ENCODE assay signal across 8 cellular contexts in the genomic region with DNA sequence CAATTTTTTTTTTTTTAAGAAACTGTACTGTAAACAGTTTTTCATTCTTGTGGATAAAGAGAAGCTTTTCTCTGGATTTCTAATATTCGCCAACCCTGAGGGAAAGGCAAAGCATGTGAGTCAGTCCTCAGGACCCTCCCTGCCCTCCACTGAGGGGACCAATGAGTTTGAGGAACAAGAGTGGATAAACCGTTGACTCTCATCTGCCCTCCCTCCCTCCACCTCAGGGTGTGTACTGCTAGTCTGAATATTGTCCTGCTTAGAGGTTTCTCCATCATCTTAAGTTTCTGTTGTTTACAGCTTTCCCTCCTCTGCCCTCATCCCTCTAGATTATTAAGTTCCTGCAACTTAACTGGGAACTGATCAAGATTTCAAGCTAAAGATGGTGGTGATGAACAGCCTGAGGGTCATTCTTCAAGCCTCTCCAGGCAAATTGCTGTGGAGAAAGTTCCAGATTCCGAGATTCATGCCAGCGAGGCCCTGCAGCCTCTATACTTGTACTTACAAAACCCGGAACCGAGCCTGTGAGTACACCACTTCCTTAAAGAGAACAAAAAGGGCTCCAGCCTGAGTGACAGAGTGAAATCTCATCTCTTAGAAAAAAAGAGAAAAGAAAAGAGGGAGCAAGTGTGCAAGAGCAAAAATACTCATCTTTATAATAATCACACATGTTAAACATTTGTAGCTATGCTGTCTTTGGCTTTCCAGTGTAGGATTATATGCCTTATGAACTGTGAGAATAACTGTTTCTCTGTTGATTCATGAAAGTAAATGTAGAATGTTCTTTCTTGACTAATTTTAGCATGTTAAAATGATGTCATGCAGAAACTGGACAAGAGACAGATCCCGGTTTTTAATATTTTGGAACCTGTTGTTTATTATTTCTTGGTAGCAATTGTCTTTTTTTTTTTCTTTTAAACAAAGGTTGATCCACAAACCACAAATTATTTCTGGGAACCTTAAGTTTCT. TPM values are rescaled to one million over a fixed set of nuclear protein-coding genes. Genes with fewer than 3 reads are reported as not detected.
DNase-seq lines count a peak whose midpoint lies in the region; ATAC-seq, FAIRE-seq and TF ChIP-seq lines count a peak whose summit lies in the region.

No MANE protein-coding gene starts in this region.

- H3K27ac ChIP-seq in hepatocyte (peak overlapping the region; percentile 78), upper lobe of left lung (peak overlapping the region; percentile 74 to 92 (median 78))

- TF ChIP-seq CTCF in activated CD8-positive, alpha-beta T cell treated with anti-CD3 and anti-CD28 coated beads for 36 hours (IDR thresholded peaks at IDR 0.05): no peak
- TF ChIP-seq CTCF in hepatocyte (IDR thresholded peaks at IDR 0.05; ENCODE audit: poor library complexity): no peak
- no peak for TF ChIP-seq CTCF in upper lobe of left lung (IDR thresholded peaks at IDR 0.05)
- no peak for TF ChIP-seq CTCF in D721Med (IDR thresholded peaks at IDR 0.05; ENCODE audit: insufficient read depth, missing control alignments)

- peaks cover 2% of the 10 kb centered on the region for H3K79me2 ChIP-seq in hepatocyte

- H3K36me3 ChIP-seq in hepatocyte (replicated peaks; ENCODE audit: insufficient read depth, low read depth): no peaks in the 10 kb centered on the region
- no peaks in the 10 kb centered on the region for H3K36me3 ChIP-seq in upper lobe of left lung

- no peaks in the 10 kb centered on the region for H3K9me3 ChIP-seq in hepatocyte (ENCODE audit: low read depth)
- H3K9me3 ChIP-seq in upper lobe of left lung: no peaks in the 10 kb centered on the region

- H4K20me1 ChIP-seq in hepatocyte (ENCODE audit: insufficient read depth, poor library complexity, severe bottlenecking): no peaks in the 10 kb centered on the region

- no peak overlapping the region for H3K4me2 ChIP-seq in hepatocyte

- POLR2A ChIA-PET in activated CD8-positive, alpha-beta T cell treated with anti-CD3 and anti-CD28 coated beads for 36 hours (lab: Charles Lee): interaction anchor here (1.0 to 1.8 kb wide), 3 partner anchors 10 to 73 kb away, joined by 3 to 6 read pairs (median 6); a partner anchor contains a TSS

- no peak overlapping the region for H3K4me3 ChIP-seq in hepatocyte
- H3K4me3 ChIP-seq in upper lobe of left lung: peak overlapping the region in 1 of 4 donors; percentile 3

- TF ChIP-seq POLR2A in upper lobe of left lung (IDR thresholded peaks at IDR 0.05): no peak

- peak overlapping the region; percentile 95 for H3K27ac Mint-ChIP-seq in activated CD8-positive, alpha-beta T cell treated with anti-CD3 and anti-CD28 coated beads for 36 hours

- peaks cover 64% of the 10 kb centered on the region for H3K4me1 Mint-ChIP-seq in activated CD8-positive, alpha-beta T cell treated with anti-CD3 and anti-CD28 coated beads for 36 hours (ENCODE audit: low read depth)

- WGBS in hepatocyte (ENCODE audit: low lambda C conversion rate, missing lambda C conversion rate): 76% methylated on average over 7 of the region's 7 CpGs
- 46 to 62% methylated on average over 7 of the region's 7 CpGs for WGBS in upper lobe of left lung, 2 donors

- peaks cover 16% of the 10 kb centered on the region for H3K36me3 Mint-ChIP-seq in activated CD8-positive, alpha-beta T cell treated with anti-CD3 and anti-CD28 coated beads for 36 hours (ENCODE audit: low read depth)

- peak in 5 of 6 experiments; percentile 3 to 59 (median 17) for DNase-seq in stimulated activated naive CD4-positive, alpha-beta T cell (lab: John Stamatoyannopoulos, UW)
- no peak for DNase-seq in stimulated activated naive CD4-positive, alpha-beta T cell treated with Interleukin-2 at 50 U/mL for 16 hours (lab: John Stamatoyannopoulos, UW)
- DNase-seq in activated CD8-positive, alpha-beta T cell treated with anti-CD3 and anti-CD28 coated beads for 36 hours: peak; percentile 43
- no peak for DNase-seq in hepatocyte (ENCODE audit: low spot score)
- peak in 1 of 2 donors; percentile 59 for DNase-seq in upper lobe of left lung
- no peak for DNase-seq in D721Med (ENCODE audit: insufficient read length, low spot score)
- no peak for DNase-seq in NCI-H2107 treated with DMSO at 0.1 percent for 48 hours (lab: John Stamatoyannopoulos, UW; ENCODE audit: unreplicated experiment)

- H3K4me1 ChIP-seq in hepatocyte (ENCODE audit: insufficient read depth) (peaks cover 34% of the 10 kb centered on the region), upper lobe of left lung (peaks cover 10 to 36% (median 21%) of the 10 kb centered on the region in 4 donors)

- intact Hi-C loops in activated CD8-positive, alpha-beta T cell treated with anti-CD3 and anti-CD28 coated beads for 36 hours (cut with micrococcal nuclease): no loop called here

- H3K9me3 Mint-ChIP-seq in activated CD8-positive, alpha-beta T cell treated with anti-CD3 and anti-CD28 coated beads for 36 hours: peaks cover 2% of the 10 kb centered on the region

- CTCF ChIA-PET in activated CD8-positive, alpha-beta T cell treated with anti-CD3 and anti-CD28 coated beads for 36 hours (lab: Charles Lee): interaction anchor here (1.0 to 1.1 kb wide), 2 partner anchors 10 to 17 kb away, joined by 3 read pairs; no protein-coding TSS in a partner anchor

- H3K27me3 ChIP-seq in hepatocyte (no peaks in the 10 kb centered on the region), upper lobe of left lung (no peaks in the 10 kb centered on the region)

- ATAC-seq in HG03280 (IDR thresholded peaks at IDR 0.05; ENCODE audit: unreplicated experiment) (peak; percentile 85), upper lobe of left lung (ENCODE audit: low FRiP score in 2 of 2) (peak; percentile 69 to 79)
- peak; percentile 69 for ATAC-seq in activated CD8-positive, alpha-beta T cell treated with anti-CD3 and anti-CD28 coated beads for 36 hours

- no peaks in the 10 kb centered on the region for H3K9me2 ChIP-seq in hepatocyte (replicated peaks; ENCODE audit: insufficient read depth)

- no peaks in the 10 kb centered on the region for H3K27me3 Mint-ChIP-seq in activated CD8-positive, alpha-beta T cell treated with anti-CD3 and anti-CD28 coated beads for 36 hours

- peak overlapping the region; percentile 58 for H3K4me3 Mint-ChIP-seq in activated CD8-positive, alpha-beta T cell treated with anti-CD3 and anti-CD28 coated beads for 36 hours

- FAIRE-seq in D721Med (lab: Jason Lieb, UNC): no peak

- H2AFZ ChIP-seq in hepatocyte: no peak overlapping the region

- no peak for TF ChIP-seq EP300 in upper lobe of left lung (IDR thresholded peaks at IDR 0.05)

RNA-seq across cellular contexts. Expression of a gene that starts 11.9 kb away (rescaled TPM):
- 10 to 100 TPM; 14.1 to 14.4 TPM for total RNA-seq in activated CD8-positive, alpha-beta T cell treated with anti-CD3 and anti-CD28 coated beads for 36 hours
- 10.5 and 11.1 TPM in 2 replicates for total RNA-seq in hepatocyte
- 6.8 and 7.7 TPM in 2 replicates for polyA plus RNA-seq in hepatocyte
- total RNA-seq in upper lobe of left lung: 10 to 100 TPM in 5 of 6 donors, 1 to 10 TPM in 1; 9.9 to 35.6 (median 17.4) TPM

RNA-seq across cellular contexts. Expression of a gene that starts 40.4 kb away (rescaled TPM):
- 10 to 100 TPM; 11.6 to 14.7 TPM for total RNA-seq in activated CD8-positive, alpha-beta T cell treated with anti-CD3 and anti-CD28 coated beads for 36 hours
- total RNA-seq in hepatocyte: 8.1 and 11.0 TPM in 2 replicates
- polyA plus RNA-seq in hepatocyte: 15.7 and 24.0 TPM in 2 replicates
- total RNA-seq in upper lobe of left lung: 10 to 100 TPM in 5 of 6 donors, 1 to 10 TPM in 1; 8.2 to 46.1 (median 15.4) TPM

Comparison
In these comparisons a context has a peak if more than half of its experiments do, and no peak if none do; other contexts are left out.
1. DNase-seq: peak in stimulated activated naive CD4-positive, alpha-beta T cell (5 of 6) and activated CD8-positive, alpha-beta T cell treated with anti-CD3 and anti-CD28 coated beads for 36 hours (single experiment); none in stimulated activated naive CD4-positive, alpha-beta T cell treated with Interleukin-2 at 50 U/mL for 16 hours (single experiment), hepatocyte (single experiment), D721Med (single experiment) and NCI-H2107 treated with DMSO at 0.1 percent for 48 hours (single experiment).
2. Peak in every context shown above with its lines, with median percentiles within 50 percentile points of each other: ATAC-seq.